In genomic region chr2:104857262-104858221, GRCh38 we compare ENCODE assay signal across 10 cellular contexts. TPM values are rescaled to one million over a fixed set of nuclear protein-coding genes. Genes with fewer than 3 reads are reported as not detected.
A peak's percentile ranks its signal among the peaks of the same experiment; 100 is the strongest.
DNase-seq lines count a peak whose midpoint lies in the region; ATAC-seq lines count a peak whose summit lies in the region.
"Had no signal": no experiment of that assay in that cellular context is flagged by ENCODE, and none has a peak within 500 bp of the region (broad histone marks: within the 10 kb centered on the region; RNA-seq: fewer than 3 reads in every experiment).

No MANE protein-coding gene starts in this region.

- H3K27ac ChIP-seq in iPS-18a (ENCODE audit: low read length), result no peak overlapping the region
- H3K27ac ChIP-seq in subcutaneous abdominal adipose tissue (ENCODE audit: low read depth, low read length), result no peak overlapping the region

- no peaks in the 10 kb centered on the region for H3K36me3 Mint-ChIP-seq in activated T-cell treated with anti-CD3 and anti-CD28 coated beads, Interleukin-2, amount 50 U/mL, for 24 hours (ENCODE audit: low read depth)
- no peaks in the 10 kb centered on the region for H3K36me3 Mint-ChIP-seq in T-cell

- H3K4me1 ChIP-seq in iPS-18a (ENCODE audit: control insufficient read depth, low read depth, low read length) (peaks cover 10% of the 10 kb centered on the region), subcutaneous abdominal adipose tissue (ENCODE audit: control insufficient read depth in 5 of 5, insufficient read depth in 5 of 5, low read length in 5 of 5) (peaks cover 0 to 44% (median 38%) of the 10 kb centered on the region in 5 donors)

- ATAC-seq in T-cell (replicated peaks in 1 of 4) (no peak), GM21381 (IDR thresholded peaks at IDR 0.05; ENCODE audit: unreplicated experiment) (no peak)

- peaks cover 8% of the 10 kb centered on the region for H3K9me3 Mint-ChIP-seq in activated T-cell treated with anti-CD3 and anti-CD28 coated beads, Interleukin-2, amount 50 U/mL, for 24 hours
- peaks cover 4 to 16% (median 7%) of the 10 kb centered on the region in 3 donors for H3K9me3 Mint-ChIP-seq in T-cell

- H3K4me3 Mint-ChIP-seq in activated T-cell treated with anti-CD3 and anti-CD28 coated beads, Interleukin-2, amount 50 U/mL, for 24 hours, result peak overlapping the region; percentile 48
- H3K4me3 Mint-ChIP-seq in T-cell, result peak overlapping the region; percentile 63 to 71 (median 66)

- no peak for DNase-seq in activated T-cell treated with anti-CD3 and anti-CD28 coated beads, Interleukin-2, amount 50 U/mL, for 24 hours
- DNase-seq in activated T-cell treated with anti-CD3 and anti-CD28 coated beads for 4 hours (no peak), T-cell (no peak), epidermal melanocyte (ENCODE audit: insufficient read length, low spot score) (no peak)
- no peak for DNase-seq in stimulated activated CD4-positive, alpha-beta T cell treated with anti-CD3 and anti-CD28 coated beads, Interleukin-2, amount 100 ng/mL, for 24 hours
- DNase-seq: occipital lobe had no signal

- H3K27me3 ChIP-seq in iPS-18a (ENCODE audit: control insufficient read depth, insufficient read depth, low read length) (peaks cover 84% of the 10 kb centered on the region), subcutaneous abdominal adipose tissue (ENCODE audit: control insufficient read depth in 5 of 5, insufficient read depth in 4 of 5, low read length in 5 of 5) (peaks cover 52 to 71% (median 57%) of the 10 kb centered on the region in 5 donors)

- H3K4me3 ChIP-seq in iPS-18a (ENCODE audit: low read length), result peak overlapping the region; percentile 22
- peak overlapping the region in 4 of 5 donors; percentile 15 to 47 (median 41) for H3K4me3 ChIP-seq in subcutaneous abdominal adipose tissue (ENCODE audit: low read depth in 1 of 5, low read length in 5 of 5)

- POLR2A ChIA-PET in T-cell (lab: Charles Lee), result no interaction called here

- H3K27ac Mint-ChIP-seq in activated T-cell treated with anti-CD3 and anti-CD28 coated beads, Interleukin-2, amount 50 U/mL, for 24 hours, result peak overlapping the region; percentile 74
- no peak overlapping the region for H3K27ac Mint-ChIP-seq in T-cell

- H3K9me3 ChIP-seq in iPS-18a (ENCODE audit: control insufficient read depth, low read depth, low read length) (no peaks in the 10 kb centered on the region), subcutaneous abdominal adipose tissue (ENCODE audit: control insufficient read depth in 5 of 5, low read length in 5 of 5) (no peaks in the 10 kb centered on the region)

- peaks cover 34% of the 10 kb centered on the region for H3K4me1 Mint-ChIP-seq in activated T-cell treated with anti-CD3 and anti-CD28 coated beads, Interleukin-2, amount 50 U/mL, for 24 hours (ENCODE audit: low read depth)
- peaks cover 36 to 39% (median 36%) of the 10 kb centered on the region in 3 donors for H3K4me1 Mint-ChIP-seq in T-cell

- CTCF ChIA-PET in T-cell (lab: Charles Lee), result no interaction called here

- H3K36me3 ChIP-seq in iPS-18a (ENCODE audit: control insufficient read depth, low read depth, low read length), result no peaks in the 10 kb centered on the region
- no peaks in the 10 kb centered on the region for H3K36me3 ChIP-seq in subcutaneous abdominal adipose tissue (ENCODE audit: control insufficient read depth in 5 of 5, insufficient read depth in 5 of 5, low read length in 5 of 5)

- H3K9ac ChIP-seq in iPS-18a (ENCODE audit: low read length) (no peak overlapping the region), subcutaneous abdominal adipose tissue (ENCODE audit: low read length in 5 of 5) (no peak overlapping the region)

- H3K27me3 Mint-ChIP-seq in activated T-cell treated with anti-CD3 and anti-CD28 coated beads, Interleukin-2, amount 50 U/mL, for 24 hours, result peaks cover 79% of the 10 kb centered on the region
- H3K27me3 Mint-ChIP-seq in T-cell, result peaks cover 66 to 71% of the 10 kb centered on the region in 2 donors

RNA-seq across cellular contexts. Expression of gene POU3F3, which starts 3.6 kb away (rescaled TPM):
- total RNA-seq in T-cell, result not detected
- total RNA-seq: activated CD8-positive, alpha-beta memory T cell treated with anti-CD3 and anti-CD28 coated beads for 36 hours had no signal
